ENCODE assay signal across 27 cellular contexts in the genomic region with DNA sequence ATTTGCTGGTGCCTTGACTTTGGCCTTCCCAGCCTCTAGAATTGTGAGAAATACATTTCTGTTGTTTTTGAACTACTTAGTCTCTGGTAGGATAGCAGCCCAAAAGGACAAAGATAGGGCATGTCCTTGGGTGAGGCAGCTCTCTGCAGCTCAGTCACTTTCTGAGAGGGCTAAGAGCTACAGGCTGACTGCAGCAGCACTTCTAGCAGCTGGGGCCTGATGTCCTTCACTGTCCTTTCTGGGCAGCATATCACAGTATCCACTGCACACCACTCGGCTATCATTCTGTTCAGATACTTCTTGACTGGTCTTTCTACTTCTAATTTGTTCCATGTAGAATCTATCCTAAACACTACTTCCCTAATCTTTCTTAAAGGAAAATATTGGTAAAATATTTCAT.
"Had no signal": no experiment of that assay in that cellular context is flagged by ENCODE, and none has a peak within 500 bp of the region (broad histone marks: within the 10 kb centered on the region; RNA-seq: fewer than 3 reads in every experiment).

No MANE protein-coding gene starts in this region.

- ATAC-seq: activated CD4-positive, alpha-beta T cell treated with anti-CD3 and anti-CD28 coated beads for 36 hours; activated CD8-positive, alpha-beta memory T cell treated with anti-CD3 and anti-CD28 coated beads, Interleukin-2, amount 10 ng/mL, durations not matched to agents 7 days and 5 days; activated CD8-positive, alpha-beta T cell treated with anti-CD3 and anti-CD28 coated beads, Interleukin-2, amount 10 ng/mL, durations not matched to agents 7 days and 5 days; activated naive CD8-positive, alpha-beta T cell treated with anti-CD3 and anti-CD28 coated beads, Interleukin-2, amount 50 U/mL, for 24 hours; body of pancreas; foreskin keratinocyte; gastrocnemius medialis had no signal

- H3K9me3 ChIP-seq: adrenal gland, body of pancreas, esophagus muscularis mucosa, gastrocnemius medialis had no signal

- H3K27me3 ChIP-seq: adrenal gland, body of pancreas, dorsolateral prefrontal cortex, foreskin keratinocyte, gastrocnemius medialis had no signal

- H3K4me1 ChIP-seq: esophagus muscularis mucosa, gastrocnemius medialis had no signal

- H3K4me3 ChIP-seq: adrenal gland, body of pancreas, coronary artery, dorsolateral prefrontal cortex, esophagus muscularis mucosa, gastrocnemius medialis had no signal

- H3K27ac ChIP-seq: adrenal gland, body of pancreas, coronary artery, dorsolateral prefrontal cortex, esophagus muscularis mucosa, foreskin keratinocyte, gastrocnemius medialis had no signal

- DNase-seq: activated CD4-positive, alpha-beta memory T cell treated with anti-CD3 and anti-CD28 coated beads for 36 hours; activated CD4-positive, alpha-beta T cell treated with anti-CD3 and anti-CD28 coated beads for 36 hours; activated CD4-positive, alpha-beta T cell treated with anti-CD3 and anti-CD28 coated beads, Interleukin-2, amount 10 ng/mL, durations not matched to agents 24 days and 14 days; activated CD4-positive, CD25-positive, alpha-beta regulatory T cell; activated CD4-positive, CD25-positive, alpha-beta regulatory T cell treated with anti-CD3 and anti-CD28 coated beads, Interleukin-2, amount 50 U/mL, for 72 hours; activated CD8-positive, alpha-beta memory T cell treated with anti-CD3 and anti-CD28 coated beads, Interleukin-2, amount 10 ng/mL, durations not matched to agents 7 days and 5 days; activated CD8-positive, alpha-beta memory T cell treated with anti-CD3 and anti-CD28 coated beads, Interleukin-2, amount 50 U/mL, for 4 hours; activated CD8-positive, alpha-beta T cell treated with anti-CD3 and anti-CD28 coated beads, Interleukin-2, amount 10 ng/mL, durations not matched to agents 7 days and 5 days; activated effector memory CD4-positive, alpha-beta T cell treated with anti-CD3 and anti-CD28 coated beads, Interleukin-2, amount 50 U/mL, for 16 hours; activated naive CD4-positive, alpha-beta T cell treated with anti-CD3 and anti-CD28 coated beads for 36 hours; activated naive CD8-positive, alpha-beta T cell treated with anti-CD3 and anti-CD28 coated beads for 36 hours; activated naive CD8-positive, alpha-beta T cell treated with anti-CD3 and anti-CD28 coated beads, Interleukin-2, amount 50 U/mL, for 24 hours; activated T-cell treated with anti-CD3 and anti-CD28 coated beads, Interleukin-2, amount 50 U/mL, for 1 hour; activated T-cell treated with anti-CD3 and anti-CD28 coated beads, Interleukin-2, amount 50 U/mL, for 48 hours; amygdala; aorta; body of pancreas; dorsolateral prefrontal cortex; effector memory CD4-positive, alpha-beta T cell; endodermal cell; foreskin keratinocyte; gastrocnemius medialis; glutamatergic neuron; T-helper 2 cell had no signal

- H3K36me3 ChIP-seq: adrenal gland, esophagus muscularis mucosa, gastrocnemius medialis had no signal
